In genomic region chr19:7942981-7943443, GRCh38 we compare ENCODE assay signal across 3 cellular contexts.
TF ChIP-seq lines count a peak whose summit lies in the region.

No MANE protein-coding gene starts in this region.

TF ChIP-seq in SK-N-SH, 30 proteins besides CTCF, POLR2A, EP300 and RAD21 (continues in another document):
- no peak for TF ChIP-seq ELF1 (IDR thresholded peaks at IDR 0.05)
- TF ChIP-seq RCOR1 (IDR thresholded peaks at IDR 0.05; ENCODE audit: low read length) = no peak
- TF ChIP-seq TAF1 (IDR thresholded peaks at IDR 0.05; ENCODE audit: borderline replicate concordance, low read depth, low read length) = no peak
- no peak for TF ChIP-seq FOXM1 (IDR thresholded peaks at IDR 0.05; ENCODE audit: low read depth)
- no peak for TF ChIP-seq ZBTB33 (IDR thresholded peaks at IDR 0.05; ENCODE audit: borderline replicate concordance, low read depth)
- no peak for TF ChIP-seq EZH2phosphoT487 (IDR thresholded peaks at IDR 0.05; ENCODE audit: borderline replicate concordance, low read depth)
- no peak for TF ChIP-seq POLR2AphosphoS5 (IDR thresholded peaks at IDR 0.05; ENCODE audit: low read depth, low read length)
- no peak for TF ChIP-seq NRF1 (IDR thresholded peaks at IDR 0.05; ENCODE audit: low read depth, low read length)
- TF ChIP-seq, protein P1, sequence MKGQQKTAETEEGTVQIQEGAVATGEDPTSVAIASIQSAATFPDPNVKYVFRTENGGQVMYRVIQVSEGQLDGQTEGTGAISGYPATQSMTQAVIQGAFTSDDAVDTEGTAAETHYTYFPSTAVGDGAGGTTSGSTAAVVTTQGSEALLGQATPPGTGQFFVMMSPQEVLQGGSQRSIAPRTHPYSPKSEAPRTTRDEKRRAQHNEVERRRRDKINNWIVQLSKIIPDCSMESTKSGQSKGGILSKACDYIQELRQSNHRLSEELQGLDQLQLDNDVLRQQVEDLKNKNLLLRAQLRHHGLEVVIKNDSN (IDR thresholded peaks at IDR 0.05; ENCODE audit: borderline replicate concordance, low read depth) = no peak
- TF ChIP-seq MAX (IDR thresholded peaks at IDR 0.05; ENCODE audit: low read depth) = no peak; the same call in 1 of the 2 replicates
- no peak for TF ChIP-seq IRF3 (IDR thresholded peaks at IDR 0.05; ENCODE audit: low read depth, low read length)
- no peak for TF ChIP-seq MXI1 (IDR thresholded peaks at IDR 0.05; ENCODE audit: low read depth, low read length)

TF ChIP-seq in SK-N-SH treated with all-trans-retinoic acid at 6 μM for 48 hours, 23 proteins besides CTCF, POLR2A, EP300 and RAD21:
- TF ChIP-seq ZNF8 (CRISPR knock-in tag; IDR thresholded peaks at IDR 0.05) (no peak), ESRRG (CRISPR knock-in tag; IDR thresholded peaks at IDR 0.05) (no peak), SNAI2 (CRISPR knock-in tag; IDR thresholded peaks at IDR 0.05) (no peak), ISL1 (CRISPR knock-in tag; IDR thresholded peaks at IDR 0.05) (no peak), ZNF565 (CRISPR knock-in tag; conservative IDR thresholded peaks at IDR 0.05; ENCODE audit: low read depth) (no peak), GLIS3 (CRISPR knock-in tag; IDR thresholded peaks at IDR 0.05) (no peak), PATZ1 (CRISPR knock-in tag; IDR thresholded peaks at IDR 0.05; ENCODE audit: borderline replicate concordance) (no peak), TCF4 (CRISPR knock-in tag; IDR thresholded peaks at IDR 0.05; ENCODE audit: borderline replicate concordance) (no peak), TSHZ2 (CRISPR knock-in tag; IDR thresholded peaks at IDR 0.05) (no peak)
- TF ChIP-seq, protein P2, sequence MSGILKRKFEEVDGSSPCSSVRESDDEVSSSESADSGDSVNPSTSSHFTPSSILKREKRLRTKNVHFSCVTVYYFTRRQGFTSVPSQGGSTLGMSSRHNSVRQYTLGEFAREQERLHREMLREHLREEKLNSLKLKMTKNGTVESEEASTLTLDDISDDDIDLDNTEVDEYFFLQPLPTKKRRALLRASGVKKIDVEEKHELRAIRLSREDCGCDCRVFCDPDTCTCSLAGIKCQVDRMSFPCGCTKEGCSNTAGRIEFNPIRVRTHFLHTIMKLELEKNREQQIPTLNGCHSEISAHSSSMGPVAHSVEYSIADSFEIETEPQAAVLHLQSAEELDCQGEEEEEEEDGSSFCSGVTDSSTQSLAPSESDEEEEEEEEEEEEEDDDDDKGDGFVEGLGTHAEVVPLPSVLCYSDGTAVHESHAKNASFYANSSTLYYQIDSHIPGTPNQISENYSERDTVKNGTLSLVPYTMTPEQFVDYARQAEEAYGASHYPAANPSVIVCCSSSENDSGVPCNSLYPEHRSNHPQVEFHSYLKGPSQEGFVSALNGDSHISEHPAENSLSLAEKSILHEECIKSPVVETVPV (CRISPR knock-in tag; IDR thresholded peaks at IDR 0.05) = no peak

TF ChIP-seq in endothelial cell of umbilical vein, 7 proteins besides CTCF, POLR2A, EP300 and RAD21:
- TF ChIP-seq MYC (IDR thresholded peaks at IDR 0.05; ENCODE audit: low read depth, low read length) = no peak
- TF ChIP-seq POLR2AphosphoS5 (IDR thresholded peaks at IDR 0.05; ENCODE audit: insufficient read depth, low read depth, low read length) = no peak
- TF ChIP-seq JUN (IDR thresholded peaks at IDR 0.05; ENCODE audit: borderline replicate concordance, insufficient read depth, insufficient read length, low read depth) = no peak
- TF ChIP-seq FOS (IDR thresholded peaks at IDR 0.05; ENCODE audit: borderline replicate concordance, insufficient read depth, low read length) = no peak
- TF ChIP-seq EZH2 (IDR thresholded peaks at IDR 0.05; ENCODE audit: borderline replicate concordance, low read depth, low read length, severe bottlenecking) = no peak
- no peak for TF ChIP-seq GATA2 (IDR thresholded peaks at IDR 0.05; ENCODE audit: insufficient read depth, insufficient read length, low read depth, low read length)
- no peak for TF ChIP-seq MAX (IDR thresholded peaks at IDR 0.05; ENCODE audit: insufficient read depth, insufficient read length)
